ENCODE assay signal across 13 cellular contexts in genomic region chr4:77120888-77121508, GRCh38. TPM values are rescaled to one million over a fixed set of nuclear protein-coding genes. Genes with fewer than 3 reads are reported as not detected.
DNase-seq lines count a peak whose midpoint lies in the region; ATAC-seq and TF ChIP-seq lines count a peak whose summit lies in the region.
"Had no signal": no experiment of that assay in that cellular context is flagged by ENCODE, and none has a peak within 500 bp of the region (broad histone marks: within the 10 kb centered on the region; RNA-seq: fewer than 3 reads in every experiment).

No MANE protein-coding gene starts in this region.

- H3K36me3 ChIP-seq in GM23338 (ENCODE audit: insufficient read depth): no peaks in the 10 kb centered on the region
- no peaks in the 10 kb centered on the region for H3K36me3 ChIP-seq in Panc1 (ENCODE audit: control insufficient read depth, insufficient read depth, low read length)
- H3K36me3 ChIP-seq: MG63 had no signal

- H3K4me3 ChIP-seq in GM12875 (ENCODE audit: low read depth, low read length) (no peak overlapping the region), GM23338 (no peak overlapping the region), Panc1 (ENCODE audit: low read depth in 2 of 2, low read length in 2 of 2) (no peak overlapping the region), coronary artery (no peak overlapping the region)
- H3K4me3 ChIP-seq: MG63 had no signal

- H3K27ac ChIP-seq in GM23338 (ENCODE audit: low read depth) (no peak overlapping the region), Panc1 (ENCODE audit: low read length) (no peak overlapping the region), coronary artery (no peak overlapping the region)
- H3K27ac ChIP-seq: epithelial cell of prostate had no signal

- no peak overlapping the region for H3K27ac Mint-ChIP-seq in GM23338
- H3K27ac Mint-ChIP-seq: CD8-positive, alpha-beta T cell had no signal

- H4K20me1 ChIP-seq in GM23338 (replicated peaks; ENCODE audit: insufficient read depth): no peaks in the 10 kb centered on the region

- H3K4me1 ChIP-seq in GM23338 (ENCODE audit: insufficient read depth) (peaks cover 31% of the 10 kb centered on the region), Panc1 (ENCODE audit: control insufficient read depth, insufficient read depth, low read length) (no peaks in the 10 kb centered on the region)

- no peaks in the 10 kb centered on the region for H3K36me3 Mint-ChIP-seq in GM23338 (ENCODE audit: low read depth)
- H3K36me3 Mint-ChIP-seq: CD8-positive, alpha-beta T cell; type B pancreatic cell had no signal

- H3K9me3 ChIP-seq in Panc1 (ENCODE audit: control insufficient read depth, insufficient read depth, low read depth, low read length): no peaks in the 10 kb centered on the region
- H3K9me3 ChIP-seq: MG63 had no signal

- peak overlapping the region; percentile 94; the same call in 1 of the 2 replicates for H2AFZ ChIP-seq in GM23338

- H3K27me3 ChIP-seq in GM23338 (ENCODE audit: insufficient read depth) (no peaks in the 10 kb centered on the region), Panc1 (ENCODE audit: control insufficient read depth, insufficient read depth, low read length) (no peaks in the 10 kb centered on the region)
- H3K27me3 ChIP-seq: MG63 had no signal

- H3K79me2 ChIP-seq in GM23338 (replicated peaks; ENCODE audit: insufficient read depth): no peaks in the 10 kb centered on the region

- H3F3A ChIP-seq in GM23338 (replicated peaks; ENCODE audit: low read depth): no peaks in the 10 kb centered on the region

- CTCF ChIA-PET in Panc1 (lab: Charles Lee): no interaction called here

- H3K9me3 Mint-ChIP-seq in GM23338: no peaks in the 10 kb centered on the region
- H3K9me3 Mint-ChIP-seq: CD8-positive, alpha-beta T cell had no signal

- no peak overlapping the region for H3K4me2 ChIP-seq in GM23338

- H3K27me3 Mint-ChIP-seq in GM23338 (ENCODE audit: insufficient read depth, low read depth, poor library complexity): peaks cover 3% of the 10 kb centered on the region
- H3K27me3 Mint-ChIP-seq: type B pancreatic cell had no signal

- BruUV-seq in Panc1 (replicated peaks; lab: Mats Ljungman, UMichigan): no TSS peak

- peaks cover 23% of the 10 kb centered on the region for H3K4me1 Mint-ChIP-seq in GM23338

- POLR2A ChIA-PET in Panc1 (lab: Charles Lee): no interaction called here

- H3K9me2 ChIP-seq in GM23338 (ENCODE audit: insufficient read depth): no peaks in the 10 kb centered on the region

- in situ Hi-C loops in Panc1 (cut with HindIII; ENCODE audit: low pct_unique_long_range_greater_than_20kb, low sequenced_read_pairs): no loop called here

- peak; percentile 46 for DNase-seq in GM23338 (ENCODE audit: low spot score)
- no peak for DNase-seq in Panc1 (ENCODE audit: low read depth, low spot score)
- peak; percentile 36 for DNase-seq in iPS-NIHi7 (ENCODE audit: extremely low spot score)
- DNase-seq in activated gamma-delta T cell (lab: John Stamatoyannopoulos, UW): no peak
- DNase-seq in coronary artery (ENCODE audit: low spot score): no peak
- DNase-seq in activated CD4-positive, alpha-beta T cell treated with anti-CD3 and anti-CD28 coated beads, Interleukin-2, amount 50 U/mL, for 4 hours: no peak
- no peak for DNase-seq in NCI-H1105 treated with DMSO at 0.1 percent for 48 hours (lab: John Stamatoyannopoulos, UW)
- DNase-seq: activated CD4-positive, alpha-beta T cell treated with anti-CD3 and anti-CD28 coated beads, Interleukin-2, amount 50 U/mL, for 1 hour; CD8-positive, alpha-beta T cell; MG63 had no signal

- intact Hi-C loops in Panc1 (cut with micrococcal nuclease; ENCODE audit: unreplicated experiment): no loop called here

- TF ChIP-seq CTCF in GM12875 (IDR thresholded peaks at IDR 0.05; ENCODE audit: borderline replicate concordance, insufficient read depth, low read depth, low read length): 0 out of 2 replicates have a peak, but pooled peaks have one; percentile 36
- peak; percentile 32 to 59; a peak in 3 of 4 replicates for TF ChIP-seq CTCF in GM23338 (conservative IDR thresholded peaks at IDR 0.05; ENCODE audit: low read depth in 2 of 2)
- 0 out of 2 replicates have a peak, but pooled peaks have one; percentile 10 for TF ChIP-seq CTCF in Panc1 (IDR thresholded peaks at IDR 0.05)
- no peak for TF ChIP-seq CTCF in coronary artery (IDR thresholded peaks at IDR 0.05)

- ATAC-seq in GM23338 (peak; percentile 91), Panc1 (no peak)
- ATAC-seq: CD8-positive, alpha-beta T cell had no signal

- no peak overlapping the region for H3K4me3 Mint-ChIP-seq in GM23338
- H3K4me3 Mint-ChIP-seq: CD8-positive, alpha-beta T cell; type B pancreatic cell had no signal

TF ChIP-seq in GM23338, 12 proteins besides CTCF, POLR2A, EP300 and RAD21 (continues in another document):
- TF ChIP-seq JUNB (IDR thresholded peaks at IDR 0.05; ENCODE audit: unreplicated experiment) (no peak), EZH2phosphoT487 (IDR thresholded peaks at IDR 0.05; ENCODE audit: unreplicated experiment) (no peak), EZH2 (IDR thresholded peaks at IDR 0.05; ENCODE audit: low read depth, unreplicated experiment) (no peak), STAT1 (IDR thresholded peaks at IDR 0.05; ENCODE audit: unreplicated experiment) (no peak), NANOG (IDR thresholded peaks at IDR 0.05; ENCODE audit: borderline replicate concordance) (no peak), ZNF462 (CRISPR knock-in tag; IDR thresholded peaks at IDR 0.05) (no peak)

RNA-seq across cellular contexts. Expression of gene CCNG2, which starts 36.0 kb away (rescaled TPM):
- 14.2 and 16.5 TPM in 2 replicates for total RNA-seq in GM23338 (2014; rRNA removed; shearing (Covaris generic))
- polyA plus RNA-seq in GM23338 (2016; fragmentation: Nextera tagmentation; extraction: Ambion mirVana): 5.4 and 7.1 TPM in 2 replicates
- 18.4 TPM for total RNA-seq in Panc1 (2021; ENCODE audit: unreplicated experiment)
- polyA plus RNA-seq in Panc1 (2012; ENCODE audit: insufficient read length): 21.0 TPM

RNA-seq across cellular contexts. Expression of gene CCNI, which starts 45.2 kb away (rescaled TPM):
- 207 and 225 TPM in 2 replicates for total RNA-seq in GM23338 (2014; rRNA removed; shearing (Covaris generic))
- 233 and 248 TPM in 2 replicates for polyA plus RNA-seq in GM23338 (2016; fragmentation: Nextera tagmentation; extraction: Ambion mirVana)
- total RNA-seq in Panc1 (2021; ENCODE audit: unreplicated experiment): 125 TPM
- 152 TPM for polyA plus RNA-seq in Panc1 (2012; ENCODE audit: insufficient read length)

Comparison
In these comparisons a context has a peak if more than half of its experiments do, and no peak if none do; other contexts are left out.
1. DNase-seq: peak in GM23338 (single experiment) and iPS-NIHi7 (single experiment); none in Panc1 (single experiment), activated gamma-delta T cell (single experiment), coronary artery (single experiment), activated CD4-positive, alpha-beta T cell treated with anti-CD3 and anti-CD28 coated beads, Interleukin-2, amount 50 U/mL, for 4 hours (0 of 2) and NCI-H1105 treated with DMSO at 0.1 percent for 48 hours (single experiment).